ENCODE assay signal across 23 cellular contexts in genomic region chr2:172512810-172513523, GRCh38.
"Had no signal": no experiment of that assay in that cellular context is flagged by ENCODE, and none has a peak within 500 bp of the region (broad histone marks: within the 10 kb centered on the region; RNA-seq: fewer than 3 reads in every experiment).

No MANE protein-coding gene starts in this region.

- H3K4me2 ChIP-seq: PC-9 had no signal

- H3K36me3 ChIP-seq: ascending aorta had no signal

- DNase-seq: activated CD4-positive, alpha-beta T cell treated with anti-CD3 and anti-CD28 coated beads for 1 hour; activated CD4-positive, alpha-beta T cell treated with anti-CD3 and anti-CD28 coated beads, Interleukin-2, amount 10 ng/mL, durations not matched to agents 24 days and 14 days; activated CD4-positive, alpha-beta T cell treated with anti-CD3 and anti-CD28 coated beads, Interleukin-2, amount 50 U/mL, for 48 hours; activated CD8-positive, alpha-beta memory T cell treated with anti-CD3 and anti-CD28 coated beads, Interleukin-2, amount 10 ng/mL, durations not matched to agents 7 days and 5 days; activated effector memory CD4-positive, alpha-beta T cell treated with anti-CD3 and anti-CD28 coated beads, Interleukin-2, amount 50 U/mL, for 16 hours; activated naive CD4-positive, alpha-beta T cell treated with anti-CD3 and anti-CD28 coated beads for 36 hours; activated naive CD8-positive, alpha-beta T cell treated with anti-CD3 and anti-CD28 coated beads, Interleukin-2, amount 10 ng/mL, durations not matched to agents 7 days and 5 days; activated T-cell treated with anti-CD3 and anti-CD28 coated beads, Interleukin-2, amount 50 U/mL, for 24 hours; body of pancreas; central memory CD4-positive, alpha-beta T cell; NCI-H1105 treated with DMSO at 0.1 percent for 48 hours; NCI-H1436 treated with DMSO at 0.1 percent for 48 hours; NCI-H187; NCI-H2081; NCI-H524; PC-9; SHP77 treated with DMSO at 0.1 percent for 48 hours; T-helper 17 cell; T-helper 9 cell had no signal

- H3K27ac ChIP-seq: ascending aorta, body of pancreas, PC-9 had no signal

- ATAC-seq: activated CD8-positive, alpha-beta memory T cell treated with anti-CD3 and anti-CD28 coated beads, Interleukin-2, amount 10 ng/mL, durations not matched to agents 7 days and 5 days; body of pancreas; WTC11 had no signal

- H3K4me3 ChIP-seq: ascending aorta, body of pancreas, PC-9 had no signal

- H3K27me3 ChIP-seq: ascending aorta, body of pancreas had no signal

- H3K4me1 ChIP-seq: ascending aorta, body of pancreas had no signal

- H3K27me3 Mint-ChIP-seq: activated CD4-positive, alpha-beta T cell treated with anti-CD3 and anti-CD28 coated beads, Interleukin-2, amount 10 ng/mL, durations not matched to agents 24 days and 14 days; activated CD8-positive, alpha-beta memory T cell treated with anti-CD3 and anti-CD28 coated beads, Interleukin-2, amount 10 ng/mL, durations not matched to agents 7 days and 5 days; activated naive CD8-positive, alpha-beta T cell treated with anti-CD3 and anti-CD28 coated beads, Interleukin-2, amount 10 ng/mL, durations not matched to agents 7 days and 5 days; activated T-cell treated with anti-CD3 and anti-CD28 coated beads, Interleukin-2, amount 50 U/mL, for 24 hours; T-helper 17 cell had no signal

- H3K27ac Mint-ChIP-seq: activated CD4-positive, alpha-beta T cell treated with anti-CD3 and anti-CD28 coated beads, Interleukin-2, amount 10 ng/mL, durations not matched to agents 24 days and 14 days; activated CD8-positive, alpha-beta memory T cell treated with anti-CD3 and anti-CD28 coated beads, Interleukin-2, amount 10 ng/mL, durations not matched to agents 7 days and 5 days; activated naive CD4-positive, alpha-beta T cell treated with anti-CD3 and anti-CD28 coated beads for 36 hours; activated naive CD8-positive, alpha-beta T cell treated with anti-CD3 and anti-CD28 coated beads, Interleukin-2, amount 10 ng/mL, durations not matched to agents 7 days and 5 days; activated T-cell treated with anti-CD3 and anti-CD28 coated beads, Interleukin-2, amount 50 U/mL, for 24 hours; activated T-helper 1 cell treated with anti-CD3 and anti-CD28 coated beads, Interleukin-12 subunit alpha, Interleukin-12 subunit beta, Interleukin-2, Interleukin-4 antibody, amounts not matched to agents 30 ng/mL and 10 ng/mL and 1 ng/mL, durations not matched to agents 14 hours and 24 hours and 36 hours; T-helper 17 cell; WTC11 had no signal

- H3K4me3 Mint-ChIP-seq: activated CD4-positive, alpha-beta T cell treated with anti-CD3 and anti-CD28 coated beads, Interleukin-2, amount 10 ng/mL, durations not matched to agents 24 days and 14 days; activated CD8-positive, alpha-beta memory T cell treated with anti-CD3 and anti-CD28 coated beads, Interleukin-2, amount 10 ng/mL, durations not matched to agents 7 days and 5 days; activated naive CD4-positive, alpha-beta T cell treated with anti-CD3 and anti-CD28 coated beads for 36 hours; activated naive CD8-positive, alpha-beta T cell treated with anti-CD3 and anti-CD28 coated beads, Interleukin-2, amount 10 ng/mL, durations not matched to agents 7 days and 5 days; activated T-cell treated with anti-CD3 and anti-CD28 coated beads, Interleukin-2, amount 50 U/mL, for 24 hours; activated T-helper 1 cell treated with anti-CD3 and anti-CD28 coated beads, Interleukin-12 subunit alpha, Interleukin-12 subunit beta, Interleukin-2, Interleukin-4 antibody, amounts not matched to agents 30 ng/mL and 10 ng/mL and 1 ng/mL, durations not matched to agents 14 hours and 24 hours and 36 hours; T-helper 17 cell; WTC11 had no signal

- FAIRE-seq: bronchial epithelial cell had no signal
